Comparison of ENCODE assay signal across 26 cellular contexts in the genomic region with DNA sequence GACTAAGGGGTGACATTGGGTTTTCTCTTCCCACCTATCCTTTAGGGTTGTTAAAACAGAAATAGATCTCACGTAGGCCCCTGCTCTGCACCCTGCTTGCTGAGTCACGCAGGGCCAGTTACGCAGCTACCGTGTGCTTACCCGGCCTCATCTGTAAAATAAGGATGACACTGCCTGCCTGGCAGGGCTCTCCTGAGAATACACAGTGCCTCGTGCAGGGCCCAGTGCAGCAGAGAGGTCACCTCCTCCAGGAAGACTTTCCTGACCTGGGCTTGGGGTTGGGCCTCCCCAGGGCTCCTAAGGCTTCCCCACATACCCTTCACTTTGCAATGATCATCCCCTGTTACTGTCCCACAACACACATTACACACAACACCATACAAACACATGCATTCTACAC. TPM values are rescaled to one million over a fixed set of nuclear protein-coding genes. Genes with fewer than 3 reads are reported as not detected.
"Had no signal": no experiment of that assay in that cellular context is flagged by ENCODE, and none has a peak within 500 bp of the region (broad histone marks: within the 10 kb centered on the region; RNA-seq: fewer than 3 reads in every experiment).

No MANE protein-coding gene starts in this region.

- DNase-seq: activated CD4-positive, alpha-beta T cell treated with anti-CD3 and anti-CD28 coated beads for 48 hours; activated CD4-positive, alpha-beta T cell treated with anti-CD3 and anti-CD28 coated beads, Interleukin-2, amount 50 U/mL, for 4 hours; activated CD8-positive, alpha-beta memory T cell treated with anti-CD3 and anti-CD28 coated beads, Interleukin-2, amount 50 U/mL, for 48 hours; activated CD8-positive, alpha-beta T cell treated with anti-CD3 and anti-CD28 coated beads, Interleukin-2, amount 10 ng/mL, durations not matched to agents 7 days and 5 days; activated naive CD4-positive, alpha-beta T cell treated with anti-CD3 and anti-CD28 coated beads, Interleukin-2, amount 50 U/mL, for 16 hours; activated naive CD8-positive, alpha-beta T cell treated with anti-CD3 and anti-CD28 coated beads, Interleukin-2, amount 10 ng/mL, durations not matched to agents 7 days and 5 days; activated T-cell treated with anti-CD3 and anti-CD28 coated beads, Interleukin-2, amount 50 U/mL, for 1 hour; anterior cingulate cortex; caudate nucleus; NCI-H1092; NCI-H1417; NCI-H1694; NCI-H2029 treated with DMSO at 0.1 percent for 48 hours; NCI-H345; NCI-H510A; NCI-H526 treated with DMSO at 0.1 percent for 48 hours; NCI-H82; RPMI8226; SJCRH30 had no signal

- H3K9me3 Mint-ChIP-seq: activated naive CD8-positive, alpha-beta T cell treated with anti-CD3 and anti-CD28 coated beads, Interleukin-2, amount 10 ng/mL, durations not matched to agents 7 days and 5 days; T-helper 1 cell treated with Interleukin-12 subunit alpha and Interleukin-12 subunit beta and Interleukin-4 antibody, amounts not matched to agents 30 μg/mL and 1 μg/mL, for 36 hours had no signal

- H3K9me3 ChIP-seq: adrenal gland, SJCRH30 had no signal

- H3K36me3 ChIP-seq: adrenal gland, SJCRH30 had no signal

- H3K4me1 Mint-ChIP-seq: activated naive CD8-positive, alpha-beta T cell treated with anti-CD3 and anti-CD28 coated beads, Interleukin-2, amount 10 ng/mL, durations not matched to agents 7 days and 5 days had no signal

- H3K4me2 ChIP-seq: KMS-11 had no signal

- H3K27ac Mint-ChIP-seq: activated CD8-positive, alpha-beta T cell treated with anti-CD3 and anti-CD28 coated beads, Interleukin-2, amount 10 ng/mL, durations not matched to agents 7 days and 5 days; activated naive CD8-positive, alpha-beta T cell treated with anti-CD3 and anti-CD28 coated beads, Interleukin-2, amount 10 ng/mL, durations not matched to agents 7 days and 5 days; T-helper 1 cell treated with Interleukin-12 subunit alpha and Interleukin-12 subunit beta and Interleukin-4 antibody, amounts not matched to agents 30 μg/mL and 1 μg/mL, for 36 hours had no signal

- H3K4me3 Mint-ChIP-seq: activated CD8-positive, alpha-beta T cell treated with anti-CD3 and anti-CD28 coated beads, Interleukin-2, amount 10 ng/mL, durations not matched to agents 7 days and 5 days; activated naive CD8-positive, alpha-beta T cell treated with anti-CD3 and anti-CD28 coated beads, Interleukin-2, amount 10 ng/mL, durations not matched to agents 7 days and 5 days; T-helper 1 cell treated with Interleukin-12 subunit alpha and Interleukin-12 subunit beta and Interleukin-4 antibody, amounts not matched to agents 30 μg/mL and 1 μg/mL, for 36 hours had no signal

- H3K27ac ChIP-seq: adrenal gland, KMS-11, SJCRH30 had no signal

- H3K36me3 Mint-ChIP-seq: activated naive CD8-positive, alpha-beta T cell treated with anti-CD3 and anti-CD28 coated beads, Interleukin-2, amount 10 ng/mL, durations not matched to agents 7 days and 5 days had no signal

- H3K4me3 ChIP-seq: adrenal gland, SJCRH30 had no signal

- H3K27me3 ChIP-seq: adrenal gland, SJCRH30 had no signal

- H3K4me1 ChIP-seq: adrenal gland had no signal

- H3K9ac ChIP-seq: KMS-11 had no signal

- ATAC-seq: activated CD4-positive, CD25-positive, alpha-beta regulatory T cell treated with anti-CD3 and anti-CD28 coated beads, Interleukin-2, amount 50 U/mL, for 24 hours; activated CD8-positive, alpha-beta T cell treated with anti-CD3 and anti-CD28 coated beads, Interleukin-2, amount 10 ng/mL, durations not matched to agents 7 days and 5 days; Right ventricle myocardium inferior; SK-N-SH treated with all-trans-retinoic acid at 6 μM for 48 hours had no signal

RNA-seq across cellular contexts. Expression of gene JAKMIP1, which starts 33.6 kb away (rescaled TPM):
- total RNA-seq: MCF 10A, Right ventricle myocardium inferior, SJCRH30 had no signal
